1 cellular context compared by ENCODE assay signal in genomic region chr4:4803904-4804296, GRCh38.
TF ChIP-seq lines count a peak whose summit lies in the region.

No MANE protein-coding gene starts in this region.

TF ChIP-seq in WTC11, 78 proteins besides CTCF, POLR2A, EP300 and RAD21 (continued from another document):
- TF ChIP-seq NFATC4 (CRISPR knock-in tag; IDR thresholded peaks at IDR 0.05) (no peak), E2F5 (CRISPR knock-in tag; IDR thresholded peaks at IDR 0.05) (no peak), JAZF1 (CRISPR knock-in tag; IDR thresholded peaks at IDR 0.05) (no peak), KAT7 (CRISPR knock-in tag; IDR thresholded peaks at IDR 0.05; ENCODE audit: borderline replicate concordance) (no peak), MXD4 (CRISPR knock-in tag; IDR thresholded peaks at IDR 0.05; ENCODE audit: borderline replicate concordance) (no peak), ETV6 (CRISPR knock-in tag; IDR thresholded peaks at IDR 0.05) (no peak), ZNF263 (CRISPR knock-in tag; IDR thresholded peaks at IDR 0.05; ENCODE audit: low read depth) (no peak)
